1 cellular context compared by ENCODE assay signal in genomic region chr6:25991785-25992412, GRCh38.
TF ChIP-seq lines count a peak whose summit lies in the region.

No MANE protein-coding gene starts in this region.

TF ChIP-seq in GM12878, 131 proteins besides CTCF, POLR2A, EP300 and RAD21 (continued from another document):
- TF ChIP-seq ZNF207 (IDR thresholded peaks at IDR 0.05; ENCODE audit: borderline replicate concordance) (no peak), LARP7 (IDR thresholded peaks at IDR 0.05) (no peak), SMAD5 (IDR thresholded peaks at IDR 0.05; ENCODE audit: low read depth) (no peak), PBX3 (IDR thresholded peaks at IDR 0.05; ENCODE audit: insufficient replicate concordance, low read depth, low read length) (no peak)
